8 cellular contexts compared by ENCODE assay signal in the genomic region with DNA sequence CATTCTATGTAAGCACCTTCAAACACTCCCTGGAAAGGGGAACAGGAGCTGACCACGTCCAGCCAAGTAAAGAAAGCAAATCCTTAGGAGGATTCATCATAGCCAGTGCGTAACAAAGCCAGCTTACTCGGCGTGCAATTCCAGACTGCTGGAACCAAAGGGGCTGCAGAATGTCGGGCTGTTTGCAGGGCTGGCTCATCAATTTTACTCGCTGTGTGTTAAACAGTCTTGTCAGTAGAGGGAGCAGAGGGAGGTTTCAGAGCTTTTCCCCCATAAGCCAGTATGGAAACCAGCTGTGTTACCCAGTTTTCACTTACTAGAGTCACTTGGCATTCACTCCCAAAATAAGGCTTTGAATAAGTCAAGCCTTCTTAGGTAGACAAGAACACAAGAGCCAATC.
A peak's percentile ranks its signal among the peaks of the same experiment; 100 is the strongest.
DNase-seq lines count a peak whose midpoint lies in the region; ATAC-seq and TF ChIP-seq lines count a peak whose summit lies in the region.

No MANE protein-coding gene starts in this region.

- no peak overlapping the region for H2BK12ac ChIP-seq in trophoblast cell (ENCODE audit: low read length)

- TF ChIP-seq POLR2A in right lobe of liver (IDR thresholded peaks at IDR 0.05): no peak

- no peak overlapping the region for H2AFZ ChIP-seq in DND-41 (ENCODE audit: low read depth, low read length)
- no peak overlapping the region for H2AFZ ChIP-seq in trophoblast cell (ENCODE audit: insufficient read depth, low read length, poor library complexity)

- H4K12ac ChIP-seq in trophoblast cell (ENCODE audit: low read depth, low read length): no peak overlapping the region

- H3K4me3 ChIP-seq in DND-41 (ENCODE audit: low read depth in 1 of 2, low read length in 2 of 2): no peak overlapping the region
- no peak overlapping the region for H3K4me3 ChIP-seq in right lobe of liver
- H3K4me3 ChIP-seq in trophoblast cell (ENCODE audit: low read depth, low read length): no peak overlapping the region

- 89% methylated on average over 3 of the region's 6 CpGs for WGBS in right lobe of liver (ENCODE audit: insufficient coverage, low coverage, low lambda C conversion rate, missing lambda C conversion rate)
- no CpG with 5 or more reads among the region's 6 CpGs for WGBS in trophoblast cell (ENCODE audit: extremely low coverage, insufficient coverage, insufficient read length)

- H3K4me1 ChIP-seq in DND-41 (ENCODE audit: insufficient read depth, low read length) (no peaks in the 10 kb centered on the region), right lobe of liver (no peaks in the 10 kb centered on the region), trophoblast cell (ENCODE audit: control insufficient read depth in 1 of 2, insufficient read depth in 2 of 2, low read length in 2 of 2) (peaks cover 2 to 5% of the 10 kb centered on the region in 2 experiments)

- DNase-seq in DND-41: no peak
- DNase-seq in astrocyte of the hippocampus (ENCODE audit: low read depth, low spot score): peak; percentile 52
- no peak for DNase-seq in right lobe of liver
- no peak for DNase-seq in trophoblast cell

- no peaks in the 10 kb centered on the region for H3K9me3 ChIP-seq in DND-41 (ENCODE audit: insufficient read depth, low read length, severe bottlenecking)
- no peaks in the 10 kb centered on the region for H3K9me3 ChIP-seq in right lobe of liver
- no peaks in the 10 kb centered on the region for H3K9me3 ChIP-seq in trophoblast cell (ENCODE audit: insufficient read depth, low read depth, low read length)

- H4K20me1 ChIP-seq in DND-41 (ENCODE audit: insufficient read depth, low read length): peaks cover 74% of the 10 kb centered on the region

- H3K4me2 ChIP-seq in DND-41 (ENCODE audit: insufficient read depth, low read length) (no peak overlapping the region), trophoblast cell (ENCODE audit: low read length) (no peak overlapping the region)

- intact Hi-C loops in right lobe of liver (cut with DNase I): no loop called here

- no peak overlapping the region for H3K14ac ChIP-seq in trophoblast cell (ENCODE audit: low read length)

- peak; percentile 41; the same call in 1 of the 2 replicates for TF ChIP-seq RAD21 in Ishikawa (IDR thresholded peaks at IDR 0.05; ENCODE audit: low read depth)

- TF ChIP-seq CTCF in DND-41 (IDR thresholded peaks at IDR 0.05; ENCODE audit: borderline replicate concordance, extremely low read depth, low read length, poor library complexity, severe bottlenecking) (peak; percentile 56), right lobe of liver (IDR thresholded peaks at IDR 0.05) (peak in 3 of 4 donors; percentile 3 to 32 (median 26))

- H2BK120ac ChIP-seq in trophoblast cell (ENCODE audit: insufficient read depth, low read length, poor library complexity): no peak overlapping the region

- no peak overlapping the region for H3K23ac ChIP-seq in trophoblast cell (ENCODE audit: low read length)

- H3K27ac ChIP-seq in DND-41 (ENCODE audit: low read length) (no peak overlapping the region), right lobe of liver (no peak overlapping the region), trophoblast cell (ENCODE audit: low read depth, low read length) (no peak overlapping the region)

- peaks cover 99% of the 10 kb centered on the region for H3K79me2 ChIP-seq in DND-41 (ENCODE audit: insufficient read depth, low read length)
- no peaks in the 10 kb centered on the region for H3K79me2 ChIP-seq in trophoblast cell (ENCODE audit: control insufficient read depth, insufficient read depth, low read length, poor library complexity)

- H3K36me3 ChIP-seq in DND-41 (ENCODE audit: insufficient read depth, low read length) (peaks cover 97% of the 10 kb centered on the region), right lobe of liver (peaks cover 0 to 17% (median 0%) of the 10 kb centered on the region in 4 donors), trophoblast cell (ENCODE audit: control insufficient read depth in 1 of 2, insufficient read depth in 2 of 2, low read length in 2 of 2) (peaks cover 2 to 9% of the 10 kb centered on the region in 2 experiments)

- H3K9ac ChIP-seq in DND-41 (ENCODE audit: low read depth, low read length) (no peak overlapping the region), trophoblast cell (ENCODE audit: low read length) (no peak overlapping the region)

- H3K27me3 ChIP-seq in DND-41 (ENCODE audit: insufficient read depth, low read length, poor library complexity) (no peaks in the 10 kb centered on the region), right lobe of liver (no peaks in the 10 kb centered on the region), trophoblast cell (ENCODE audit: insufficient read depth, low read length) (no peaks in the 10 kb centered on the region)

- no peak overlapping the region for H4K91ac ChIP-seq in trophoblast cell (ENCODE audit: low read depth, low read length)

- TF ChIP-seq EP300 in Ishikawa (IDR thresholded peaks at IDR 0.05; ENCODE audit: borderline replicate concordance): no peak

- ATAC-seq in DND-41 (ENCODE audit: insufficient read depth, low read depth) (peak; percentile 54; the same call in 2 of the 3 replicates), right lobe of liver (peak; percentile 37 to 53 (median 43)), GM18517 (IDR thresholded peaks at IDR 0.05; ENCODE audit: unreplicated experiment) (no peak), GM18858 (IDR thresholded peaks at IDR 0.05; ENCODE audit: unreplicated experiment) (no peak), GM21390 (IDR thresholded peaks at IDR 0.05; ENCODE audit: unreplicated experiment) (no peak)

- H4K8ac ChIP-seq in trophoblast cell (ENCODE audit: low read depth, low read length): no peak overlapping the region

- no peak overlapping the region for H2AK5ac ChIP-seq in trophoblast cell (ENCODE audit: low read length)

- H3K18ac ChIP-seq in trophoblast cell (ENCODE audit: low read length): no peak overlapping the region

- no peaks in the 10 kb centered on the region for H3K79me1 ChIP-seq in trophoblast cell (ENCODE audit: low read length)

- H3K4ac ChIP-seq in trophoblast cell (ENCODE audit: low read depth, low read length): no peak overlapping the region

- no peak overlapping the region for H2BK5ac ChIP-seq in trophoblast cell (ENCODE audit: low read depth, low read length, poor library complexity)

TF ChIP-seq in Ishikawa, 13 proteins besides CTCF, POLR2A, EP300 and RAD21:
- TF ChIP-seq NFIC (IDR thresholded peaks at IDR 0.05) (no peak), TCF12 (IDR thresholded peaks at IDR 0.05; ENCODE audit: low read depth) (no peak), ZBTB7A (IDR thresholded peaks at IDR 0.05; ENCODE audit: low read depth) (no peak), YY1 (IDR thresholded peaks at IDR 0.05; ENCODE audit: low read depth) (no peak), CREB1 (IDR thresholded peaks at IDR 0.05; ENCODE audit: low read depth) (no peak), TEAD4 (IDR thresholded peaks at IDR 0.05) (no peak), TAF1 (IDR thresholded peaks at IDR 0.05; ENCODE audit: low read depth) (no peak), EGR1 (IDR thresholded peaks at IDR 0.05) (no peak), CEBPB (IDR thresholded peaks at IDR 0.05) (no peak), FOXM1 (IDR thresholded peaks at IDR 0.05; ENCODE audit: borderline replicate concordance, low read depth) (no peak)
- TF ChIP-seq, protein P1, sequence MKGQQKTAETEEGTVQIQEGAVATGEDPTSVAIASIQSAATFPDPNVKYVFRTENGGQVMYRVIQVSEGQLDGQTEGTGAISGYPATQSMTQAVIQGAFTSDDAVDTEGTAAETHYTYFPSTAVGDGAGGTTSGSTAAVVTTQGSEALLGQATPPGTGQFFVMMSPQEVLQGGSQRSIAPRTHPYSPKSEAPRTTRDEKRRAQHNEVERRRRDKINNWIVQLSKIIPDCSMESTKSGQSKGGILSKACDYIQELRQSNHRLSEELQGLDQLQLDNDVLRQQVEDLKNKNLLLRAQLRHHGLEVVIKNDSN (IDR thresholded peaks at IDR 0.05): no peak
- TF ChIP-seq, protein P2, sequence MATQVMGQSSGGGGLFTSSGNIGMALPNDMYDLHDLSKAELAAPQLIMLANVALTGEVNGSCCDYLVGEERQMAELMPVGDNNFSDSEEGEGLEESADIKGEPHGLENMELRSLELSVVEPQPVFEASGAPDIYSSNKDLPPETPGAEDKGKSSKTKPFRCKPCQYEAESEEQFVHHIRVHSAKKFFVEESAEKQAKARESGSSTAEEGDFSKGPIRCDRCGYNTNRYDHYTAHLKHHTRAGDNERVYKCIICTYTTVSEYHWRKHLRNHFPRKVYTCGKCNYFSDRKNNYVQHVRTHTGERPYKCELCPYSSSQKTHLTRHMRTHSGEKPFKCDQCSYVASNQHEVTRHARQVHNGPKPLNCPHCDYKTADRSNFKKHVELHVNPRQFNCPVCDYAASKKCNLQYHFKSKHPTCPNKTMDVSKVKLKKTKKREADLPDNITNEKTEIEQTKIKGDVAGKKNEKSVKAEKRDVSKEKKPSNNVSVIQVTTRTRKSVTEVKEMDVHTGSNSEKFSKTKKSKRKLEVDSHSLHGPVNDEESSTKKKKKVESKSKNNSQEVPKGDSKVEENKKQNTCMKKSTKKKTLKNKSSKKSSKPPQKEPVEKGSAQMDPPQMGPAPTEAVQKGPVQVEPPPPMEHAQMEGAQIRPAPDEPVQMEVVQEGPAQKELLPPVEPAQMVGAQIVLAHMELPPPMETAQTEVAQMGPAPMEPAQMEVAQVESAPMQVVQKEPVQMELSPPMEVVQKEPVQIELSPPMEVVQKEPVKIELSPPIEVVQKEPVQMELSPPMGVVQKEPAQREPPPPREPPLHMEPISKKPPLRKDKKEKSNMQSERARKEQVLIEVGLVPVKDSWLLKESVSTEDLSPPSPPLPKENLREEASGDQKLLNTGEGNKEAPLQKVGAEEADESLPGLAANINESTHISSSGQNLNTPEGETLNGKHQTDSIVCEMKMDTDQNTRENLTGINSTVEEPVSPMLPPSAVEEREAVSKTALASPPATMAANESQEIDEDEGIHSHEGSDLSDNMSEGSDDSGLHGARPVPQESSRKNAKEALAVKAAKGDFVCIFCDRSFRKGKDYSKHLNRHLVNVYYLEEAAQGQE (IDR thresholded peaks at IDR 0.05; ENCODE audit: low read depth): no peak
- TF ChIP-seq, protein P3, sequence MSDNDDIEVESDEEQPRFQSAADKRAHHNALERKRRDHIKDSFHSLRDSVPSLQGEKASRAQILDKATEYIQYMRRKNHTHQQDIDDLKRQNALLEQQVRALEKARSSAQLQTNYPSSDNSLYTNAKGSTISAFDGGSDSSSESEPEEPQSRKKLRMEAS (IDR thresholded peaks at IDR 0.05): no peak

Comparison
In these comparisons a context has a peak if more than half of its experiments do, and no peak if none do; other contexts are left out.
1. ATAC-seq: peak in DND-41 (single experiment) and right lobe of liver (4 of 4); none in GM18517 (single experiment), GM18858 (single experiment) and GM21390 (single experiment).